In the genomic region with DNA sequence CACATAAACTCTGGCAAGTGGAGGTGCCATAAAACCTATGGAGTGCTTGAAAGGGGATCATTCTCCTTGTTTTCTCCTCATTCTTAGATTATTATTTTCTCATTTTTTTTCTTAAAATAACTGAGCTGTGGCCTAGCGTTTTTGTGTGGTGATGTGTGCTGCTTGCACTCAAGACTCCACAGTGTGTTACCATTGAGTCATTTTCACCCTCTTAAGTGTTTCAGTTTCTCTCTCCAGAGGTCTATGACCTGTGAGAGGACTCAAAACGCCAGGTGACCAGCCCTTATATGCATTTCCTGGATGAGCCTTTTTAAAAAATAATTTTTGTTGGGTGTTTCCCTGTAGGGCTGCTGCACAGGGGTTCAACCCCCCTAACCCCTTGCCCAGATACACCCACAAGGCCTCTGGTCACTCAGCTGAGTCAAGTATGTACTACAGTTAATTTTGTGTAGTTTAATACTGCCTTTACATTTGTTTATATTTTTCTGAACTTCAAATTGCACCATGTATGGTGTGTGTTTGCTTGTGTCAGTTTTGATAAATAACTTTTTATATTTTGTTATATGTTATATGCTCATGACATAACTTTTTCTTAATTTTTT, we compare ENCODE assay signal across 9 cellular contexts. TPM values are rescaled to one million over a fixed set of nuclear protein-coding genes. Genes with fewer than 3 reads are reported as not detected.
DNase-seq lines count a peak whose midpoint lies in the region; ATAC-seq, FAIRE-seq and TF ChIP-seq lines count a peak whose summit lies in the region.
"Had no signal": no experiment of that assay in that cellular context is flagged by ENCODE, and none has a peak within 500 bp of the region (broad histone marks: within the 10 kb centered on the region; RNA-seq: fewer than 3 reads in every experiment).

No MANE protein-coding gene starts in this region.

- no peaks in the 10 kb centered on the region for H3K36me3 ChIP-seq in KMS-11 (ENCODE audit: insufficient read depth)
- no peaks in the 10 kb centered on the region for H3K36me3 ChIP-seq in breast epithelium

- peak overlapping the region; percentile 69 for H3K27ac Mint-ChIP-seq in stimulated activated naive B cell treated with anti-CD40 and anti-IgM and Interleukin-4, amounts not matched to agents 10 μg/mL and 1 μg/mL and 100 μg/mL, for 72 hours

- DNase-seq in activated CD4-positive, alpha-beta T cell treated with anti-CD3 and anti-CD28 coated beads for 48 hours, result peak; percentile 40
- DNase-seq in activated CD4-positive, alpha-beta T cell treated with anti-CD3 and anti-CD28 coated beads, Interleukin-2, amount 50 U/mL, for 1 hour, result no peak
- no peak for DNase-seq in stimulated activated naive B cell treated with anti-CD40 and anti-IgM and Interleukin-4, amounts not matched to agents 10 μg/mL and 1 μg/mL and 100 μg/mL, for 72 hours
- no peak for DNase-seq in D721Med (ENCODE audit: insufficient read length, low spot score)
- DNase-seq in NCI-H1436 treated with DMSO at 0.1 percent for 48 hours (lab: John Stamatoyannopoulos, UW), result no peak
- no peak for DNase-seq in breast epithelium (ENCODE audit: low spot score in 2 of 2)

- peaks cover 55% of the 10 kb centered on the region for H3K4me1 ChIP-seq in KMS-11 (ENCODE audit: low read depth, poor library complexity, severe bottlenecking)
- no peaks in the 10 kb centered on the region for H3K4me1 ChIP-seq in breast epithelium

- H3K79me2 ChIP-seq in KMS-11 (ENCODE audit: insufficient read depth, low read depth), result no peaks in the 10 kb centered on the region

- peak; percentile 100 for ATAC-seq in HG02642 (IDR thresholded peaks at IDR 0.05; ENCODE audit: poor library complexity, unreplicated experiment)
- peak; percentile 99 for ATAC-seq in stimulated activated naive B cell treated with anti-CD40 and anti-IgM and Interleukin-4, amounts not matched to agents 10 μg/mL and 1 μg/mL and 100 μg/mL, for 72 hours (replicated peaks)

- H3K4me3 ChIP-seq in KMS-11 (IDR thresholded peaks at IDR 0.05; ENCODE audit: insufficient read depth, low read depth, low read length), result peak overlapping the region; percentile 12
- H3K4me3 ChIP-seq in breast epithelium, result no peak overlapping the region

- intact Hi-C loops in breast epithelium (cut with DNase I; ENCODE audit: low total_unique reads), result no loop called here

- H3K4me2 ChIP-seq in KMS-11, result peak overlapping the region; percentile 65

- peaks cover 6 to 23% of the 10 kb centered on the region in 2 donors for H3K4me1 Mint-ChIP-seq in stimulated activated naive B cell treated with anti-CD40 and anti-IgM and Interleukin-4, amounts not matched to agents 10 μg/mL and 1 μg/mL and 100 μg/mL, for 72 hours

- peaks cover 2 to 3% of the 10 kb centered on the region in 2 donors for H3K9me3 Mint-ChIP-seq in stimulated activated naive B cell treated with anti-CD40 and anti-IgM and Interleukin-4, amounts not matched to agents 10 μg/mL and 1 μg/mL and 100 μg/mL, for 72 hours

- TF ChIP-seq POLR2A in breast epithelium (IDR thresholded peaks at IDR 0.05), result no peak

- FAIRE-seq in D721Med (lab: Jason Lieb, UNC), result no peak

- peak overlapping the region; percentile 29 to 32 for H3K4me3 Mint-ChIP-seq in stimulated activated naive B cell treated with anti-CD40 and anti-IgM and Interleukin-4, amounts not matched to agents 10 μg/mL and 1 μg/mL and 100 μg/mL, for 72 hours

- H2AFZ ChIP-seq in KMS-11 (ENCODE audit: low read depth), result peak overlapping the region; percentile 62

- H3K36me3 Mint-ChIP-seq in stimulated activated naive B cell treated with anti-CD40 and anti-IgM and Interleukin-4, amounts not matched to agents 10 μg/mL and 1 μg/mL and 100 μg/mL, for 72 hours, result peaks cover 12 to 23% of the 10 kb centered on the region in 2 donors

- H3K9ac ChIP-seq in KMS-11, result peak overlapping the region; percentile 36; the same call in 1 of the 2 replicates

- no peaks in the 10 kb centered on the region for H3K9me3 ChIP-seq in breast epithelium

- H3K27ac ChIP-seq in KMS-11 (peak overlapping the region; percentile 79), breast epithelium (no peak overlapping the region)

- H4K20me1 ChIP-seq in KMS-11 (ENCODE audit: insufficient read depth), result no peaks in the 10 kb centered on the region

- H3K27me3 Mint-ChIP-seq in stimulated activated naive B cell treated with anti-CD40 and anti-IgM and Interleukin-4, amounts not matched to agents 10 μg/mL and 1 μg/mL and 100 μg/mL, for 72 hours, result no peaks in the 10 kb centered on the region

- H3K27me3 ChIP-seq in KMS-11 (ENCODE audit: insufficient read depth, low read depth), result no peaks in the 10 kb centered on the region
- H3K27me3 ChIP-seq in breast epithelium, result no peaks in the 10 kb centered on the region

- TF ChIP-seq CTCF in KMS-11 (conservative IDR thresholded peaks at IDR 0.05; ENCODE audit: low read depth, low read length) (no peak), D721Med (IDR thresholded peaks at IDR 0.05; ENCODE audit: insufficient read depth, missing control alignments) (no peak), breast epithelium (IDR thresholded peaks at IDR 0.05) (no peak)

RNA-seq across cellular contexts. Expression of gene BTLA, which starts 15.4 kb away (rescaled TPM):
- total RNA-seq in breast epithelium, result 1 to 10 TPM in 1 of 3 donors, under 1 TPM in 2; 0.80 to 1.5 (median 0.98) TPM
- total RNA-seq: H1 had no signal

RNA-seq across cellular contexts. Expression of gene ATG3, which starts 47.1 kb away (rescaled TPM):
- total RNA-seq in breast epithelium, result 10 to 100 TPM; 62.6 to 97.9 (median 68.2) TPM

RNA-seq across cellular contexts. Expression of gene SLC35A5, which starts 47.2 kb away (rescaled TPM):
- 10 to 100 TPM; 32.1 to 37.6 (median 37.0) TPM for total RNA-seq in breast epithelium
